9 cellular contexts compared by ENCODE assay signal in the genomic region with DNA sequence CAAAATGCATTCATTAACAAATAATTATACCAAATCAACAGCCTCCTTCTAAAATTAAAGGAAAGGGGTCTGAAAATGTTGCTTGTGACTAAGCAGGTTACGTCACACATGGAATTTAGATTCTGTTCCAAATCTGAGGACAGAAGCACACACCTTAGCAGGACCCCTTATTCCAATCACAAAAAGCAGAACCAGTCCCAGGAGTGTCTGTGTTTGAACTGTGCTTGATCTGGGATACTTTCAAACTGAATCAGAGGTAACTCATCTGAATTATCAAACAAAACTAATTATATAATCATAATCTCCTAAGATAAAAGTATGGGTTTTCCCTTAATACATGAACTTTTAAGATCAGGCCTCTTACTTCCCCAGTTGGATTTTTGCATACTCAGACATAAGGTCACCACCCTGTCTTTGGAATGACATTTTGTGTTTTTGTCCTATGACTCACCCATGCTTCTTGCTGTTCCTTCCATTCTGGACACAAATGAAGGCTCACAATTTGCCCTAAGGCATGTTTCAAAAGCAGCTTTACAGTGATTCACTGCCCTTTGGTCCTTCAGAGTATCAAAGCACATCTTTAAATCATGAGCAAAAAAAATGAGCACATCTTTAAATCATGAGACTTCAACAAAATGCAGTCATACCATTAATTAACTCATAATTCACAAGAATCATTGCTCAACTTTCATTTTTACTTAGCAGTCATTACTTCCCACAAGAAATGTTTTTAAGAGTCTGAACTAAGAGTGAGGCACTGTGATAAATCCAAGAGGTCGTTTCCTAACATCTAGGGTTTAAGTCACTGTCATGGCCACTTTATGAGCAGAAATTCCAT. TPM values are rescaled to one million over a fixed set of nuclear protein-coding genes. Genes with fewer than 3 reads are reported as not detected.
DNase-seq lines count a peak whose midpoint lies in the region; ATAC-seq, FAIRE-seq and TF ChIP-seq lines count a peak whose summit lies in the region.
"Had no signal": no experiment of that assay in that cellular context is flagged by ENCODE, and none has a peak within 500 bp of the region (broad histone marks: within the 10 kb centered on the region; RNA-seq: fewer than 3 reads in every experiment).

No MANE protein-coding gene starts in this region.

- no peak overlapping the region for H3K18ac ChIP-seq in neuronal stem cell (ENCODE audit: low read length)

- H3K9me3 Mint-ChIP-seq in Caco-2 (ENCODE audit: unreplicated experiment), result no peaks in the 10 kb centered on the region

- H3K27me3 ChIP-seq in Caco-2 (replicated peaks; ENCODE audit: control insufficient read depth, insufficient read depth, low read length) (no peaks in the 10 kb centered on the region), PC-3 (ENCODE audit: low read length) (no peaks in the 10 kb centered on the region), fibroblast of lung (ENCODE audit: control insufficient read depth, insufficient read depth, low read length) (no peaks in the 10 kb centered on the region), pancreas (no peaks in the 10 kb centered on the region), neuronal stem cell (ENCODE audit: control insufficient read depth in 3 of 3, insufficient read depth in 3 of 3, low read depth in 1 of 3, low read length in 3 of 3) (no peaks in the 10 kb centered on the region)

- no peak overlapping the region for H4K91ac ChIP-seq in neuronal stem cell (ENCODE audit: low read depth, low read length, poor library complexity)

- no peak overlapping the region for H3K9ac ChIP-seq in PC-3 (ENCODE audit: low read length)
- no peak overlapping the region for H3K9ac ChIP-seq in fibroblast of lung (ENCODE audit: insufficient read depth, low read length)
- no peak overlapping the region for H3K9ac ChIP-seq in neuronal stem cell (ENCODE audit: low read depth, low read length, poor library complexity)

- ATAC-seq in PC-3 (peak; percentile 95), pancreas (peak in 3 of 4 donors; percentile 51 to 82 (median 75)), GM21447 (IDR thresholded peaks at IDR 0.05; ENCODE audit: unreplicated experiment) (no peak)

- H2BK120ac ChIP-seq in neuronal stem cell (ENCODE audit: low read depth, low read length), result no peak overlapping the region

- no peak for TF ChIP-seq CTCF in Caco-2 (IDR thresholded peaks at IDR 0.05; ENCODE audit: insufficient read depth in 1 of 2, low read depth in 1 of 2, low read length in 1 of 2, severe bottlenecking in 1 of 2, unreplicated experiment in 1 of 2)
- no peak for TF ChIP-seq CTCF in PC-3 (conservative IDR thresholded peaks at IDR 0.05; ENCODE audit: low read depth, low read length)
- TF ChIP-seq CTCF in fibroblast of lung (conservative IDR thresholded peaks at IDR 0.05 in 1 of 2, IDR thresholded peaks at IDR 0.05 in 1 of 2; ENCODE audit: low read depth in 1 of 2, low read length in 2 of 2), result no peak
- no peak for TF ChIP-seq CTCF in pancreas (IDR thresholded peaks at IDR 0.05)

- no peak for TF ChIP-seq POLR2A in GM12891 (IDR thresholded peaks at IDR 0.05; ENCODE audit: low read depth, low read length)

- H3K4me1 ChIP-seq in Caco-2 (peaks cover 28% of the 10 kb centered on the region), PC-3 (ENCODE audit: insufficient read depth, low read length) (peaks cover 25% of the 10 kb centered on the region), fibroblast of lung (ENCODE audit: control insufficient read depth, extremely low read depth, insufficient read depth, low read length) (peaks cover 23% of the 10 kb centered on the region), pancreas (no peaks in the 10 kb centered on the region), neuronal stem cell (ENCODE audit: control insufficient read depth in 2 of 2, insufficient read depth in 1 of 2, low read depth in 1 of 2, low read length in 2 of 2) (peaks cover 2 to 20% of the 10 kb centered on the region in 2 donors)

- H3K9me2 ChIP-seq in PC-3 (replicated peaks; ENCODE audit: low read length), result no peaks in the 10 kb centered on the region

- BruUV-seq in Caco-2 (replicated peaks; lab: Mats Ljungman, UMichigan), result TSS peak; percentile 8
- BruUV-seq in PC-3 (replicated peaks; lab: Mats Ljungman, UMichigan), result no TSS peak

- CTCF ChIA-PET in Caco-2 (lab: Charles Lee) (no interaction called here), PC-3 (lab: Charles Lee) (interaction anchor here (0.6 kb wide), 1 partner anchor 736 kb away, joined by 3 read pairs; no protein-coding TSS in a partner anchor)

- peak overlapping the region; percentile 48 for H3K4me3 Mint-ChIP-seq in Caco-2 (ENCODE audit: unreplicated experiment)

- no peaks in the 10 kb centered on the region for H3K9me3 ChIP-seq in Caco-2
- H3K9me3 ChIP-seq in PC-3 (ENCODE audit: low read length), result no peaks in the 10 kb centered on the region
- no peaks in the 10 kb centered on the region for H3K9me3 ChIP-seq in fibroblast of lung (ENCODE audit: control insufficient read depth, insufficient read depth, low read depth, low read length)
- no peaks in the 10 kb centered on the region for H3K9me3 ChIP-seq in pancreas
- H3K9me3 ChIP-seq in neuronal stem cell (replicated peaks in 1 of 2; ENCODE audit: control insufficient read depth in 2 of 2, insufficient read depth in 1 of 2, low read depth in 1 of 2, low read length in 2 of 2), result no peaks in the 10 kb centered on the region

- intact Hi-C loops in Caco-2 (cut with micrococcal nuclease; ENCODE audit: unreplicated experiment) (loop anchor here (1.0 kb wide), 2 partner anchors 9 to 35 kb away; no protein-coding TSS in a partner anchor), PC-3 (cut with micrococcal nuclease) (loop anchor here (2.0 kb wide), 1 partner anchor 57 kb away; no protein-coding TSS in a partner anchor), pancreas (cut with DNase I) (no loop called here)

- POLR2A ChIA-PET in Caco-2 (lab: Charles Lee), result no interaction called here
- POLR2A ChIA-PET in PC-3 (lab: Charles Lee; ENCODE audit: unreplicated experiment), result interaction anchor here (0.7 to 1.1 kb wide), 2 partner anchors 35 to 1817 kb away, joined by 4 to 5 read pairs; partner anchors contain the start of gene SEMA3C

- H2AK5ac ChIP-seq in neuronal stem cell (ENCODE audit: low read depth, low read length), result no peak overlapping the region

- FAIRE-seq in pancreas (lab: Jason Lieb, UNC) (peak; percentile 67), GM12891 (lab: Jason Lieb, UNC) (no peak)

- WGBS in pancreas, 2 donors, result 62 to 78% methylated on average over 2 of the region's 2 CpGs
- WGBS in neuronal stem cell (ENCODE audit: extremely low coverage in 2 of 2, insufficient read length in 2 of 2, insufficient replicate concordance in 1 of 2), 2 donors, result no CpG with 5 or more reads among the region's 2 CpGs

- H4K8ac ChIP-seq in neuronal stem cell (ENCODE audit: low read depth, low read length), result no peak overlapping the region

- H3K4ac ChIP-seq in neuronal stem cell (ENCODE audit: low read length), result no peak overlapping the region

- peak overlapping the region; percentile 58 for H3K27ac ChIP-seq in PC-3 (ENCODE audit: low read length)
- peak overlapping the region; percentile 55 for H3K27ac ChIP-seq in fibroblast of lung (ENCODE audit: insufficient read depth, low read length)
- H3K27ac ChIP-seq in pancreas, result no peak overlapping the region
- no peak overlapping the region for H3K27ac ChIP-seq in neuronal stem cell (replicated peaks; ENCODE audit: low read length)

- H3F3A ChIP-seq in PC-3 (ENCODE audit: low read length, unreplicated experiment), result peaks cover 5% of the 10 kb centered on the region

- DNase-seq in Caco-2, result peak; percentile 71 to 73
- peak; percentile 97 for DNase-seq in PC-3
- DNase-seq in fibroblast of lung (ENCODE audit: low read depth in 2 of 2), result peak; percentile 98 to 99
- DNase-seq in pancreas, result no peak
- DNase-seq in neuronal stem cell (ENCODE audit: low spot score), result no peak
- DNase-seq in GM12891 (ENCODE audit: insufficient read length, low spot score), result no peak
- no peak for DNase-seq in activated naive CD4-positive, alpha-beta T cell treated with Interleukin-2 at 50 U/mL for 16 hours
- DNase-seq: activated effector memory CD4-positive, alpha-beta T cell treated with Interleukin-2 at 50 U/mL for 16 hours had no signal

- H2BK12ac ChIP-seq in neuronal stem cell (ENCODE audit: low read length), result no peak overlapping the region

- peaks cover 9% of the 10 kb centered on the region for H3K36me3 Mint-ChIP-seq in Caco-2 (ENCODE audit: insufficient read depth, unreplicated experiment)

- no peak overlapping the region for H2AFZ ChIP-seq in PC-3 (ENCODE audit: low read length)
- H2AFZ ChIP-seq in fibroblast of lung (ENCODE audit: low read length), result no peak overlapping the region
- no peak overlapping the region for H2AFZ ChIP-seq in neuronal stem cell (ENCODE audit: low read length)

- no peak overlapping the region for H3K23ac ChIP-seq in neuronal stem cell (ENCODE audit: low read depth, low read length, poor library complexity)

- H2BK5ac ChIP-seq in neuronal stem cell (ENCODE audit: low read length), result no peak overlapping the region

- H3K4me3 ChIP-seq in Caco-2 (ENCODE audit: low read depth, low read length) (no peak overlapping the region), PC-3 (ENCODE audit: low read length) (no peak overlapping the region), fibroblast of lung (replicated peaks in 1 of 4; ENCODE audit: control extremely low read depth in 1 of 4, insufficient read depth in 1 of 4, low read depth in 3 of 4, low read length in 4 of 4) (peak overlapping the region in 1 of 4 experiments; percentile 27), pancreas (no peak overlapping the region), neuronal stem cell (ENCODE audit: low read length in 2 of 2) (no peak overlapping the region)

- H3K79me1 ChIP-seq in neuronal stem cell (ENCODE audit: low read depth, low read length), result no peaks in the 10 kb centered on the region

- H3K36me3 ChIP-seq in Caco-2 (ENCODE audit: control insufficient read depth, insufficient read depth, low read length), result no peaks in the 10 kb centered on the region
- H3K36me3 ChIP-seq in PC-3 (ENCODE audit: low read depth, low read length), result no peaks in the 10 kb centered on the region
- H3K36me3 ChIP-seq in fibroblast of lung (ENCODE audit: control insufficient read depth, insufficient read depth, low read length), result peaks cover 1% of the 10 kb centered on the region
- no peaks in the 10 kb centered on the region for H3K36me3 ChIP-seq in pancreas
- no peaks in the 10 kb centered on the region for H3K36me3 ChIP-seq in neuronal stem cell (replicated peaks in 1 of 2; ENCODE audit: control insufficient read depth in 2 of 2, insufficient read depth in 2 of 2, low read length in 2 of 2)

- H3K27ac Mint-ChIP-seq in Caco-2 (ENCODE audit: unreplicated experiment), result peak overlapping the region; percentile 80

- no peak overlapping the region for H3K14ac ChIP-seq in neuronal stem cell (ENCODE audit: low read length)

- no peaks in the 10 kb centered on the region for H3K27me3 Mint-ChIP-seq in Caco-2 (ENCODE audit: insufficient read depth, unreplicated experiment)

- H3K4me2 ChIP-seq in PC-3 (ENCODE audit: low read length) (peak overlapping the region; percentile 45), fibroblast of lung (ENCODE audit: extremely low read depth, insufficient read depth, low read length) (peak overlapping the region; percentile 36), neuronal stem cell (ENCODE audit: insufficient read depth, low read length, poor library complexity, severe bottlenecking) (no peak overlapping the region)

- H3K79me2 ChIP-seq in PC-3 (ENCODE audit: low read length) (peaks cover 21% of the 10 kb centered on the region; the same call in 1 of the 2 replicates), fibroblast of lung (ENCODE audit: control insufficient read depth, insufficient read depth, low read length) (peaks cover 43% of the 10 kb centered on the region)

- H4K20me1 ChIP-seq in PC-3 (ENCODE audit: low read length) (no peaks in the 10 kb centered on the region), fibroblast of lung (ENCODE audit: control insufficient read depth, extremely low read depth, insufficient read depth, low read length) (no peaks in the 10 kb centered on the region)

- H3K4me1 Mint-ChIP-seq in Caco-2 (ENCODE audit: low read depth, unreplicated experiment), result peaks cover 28% of the 10 kb centered on the region

- no peak overlapping the region for H2BK15ac ChIP-seq in neuronal stem cell (ENCODE audit: low read length)

RNA-seq across cellular contexts. Expression of gene SEMA3C, which starts 35.4 kb away (rescaled TPM):
- total RNA-seq in Caco-2 (2022) (25.8 and 32.1 TPM in 2 replicates), PC-3 (2014; rRNA removed) (27.4 and 28.0 TPM in 2 replicates), fibroblast of lung (203 and 310 TPM in 2 replicates), pancreas (10 to 100 TPM in 1 of 6 donors, 1 to 10 TPM in 3, under 1 TPM in 2; 0.28 to 11.3 (median 3.0) TPM)
- polyA plus RNA-seq in fibroblast of lung (147 and 322 TPM in 2 replicates), pancreas (under 1 TPM; 0.61 to 0.80 TPM)
- polyA plus RNA-seq in fibroblast of lung (2012), result 71.2 and 161 TPM in 2 replicates
- polyA minus RNA-seq in fibroblast of lung (ENCODE audit: low replicate concordance), result 94.0 and 126 TPM in 2 replicates
- 0.49 TPM for polyA plus RNA-seq in neuronal stem cell (2013, experiment 1 of 2)
- polyA plus RNA-seq in neuronal stem cell (2013, experiment 2 of 2), result 0.61 TPM
- not detected for polyA plus RNA-seq in GM12891 (2012; ENCODE audit: low read depth, missing spikeins)

Comparison
In these comparisons a context has a peak if more than half of its experiments do, and no peak if none do; other contexts are left out.
1. DNase-seq: peak in Caco-2 (2 of 2), PC-3 (single experiment) and fibroblast of lung (2 of 2); none in pancreas (0 of 6), neuronal stem cell (single experiment), GM12891 (single experiment) and activated naive CD4-positive, alpha-beta T cell treated with Interleukin-2 at 50 U/mL for 16 hours (single experiment).
2. H3K27ac ChIP-seq: peak in PC-3 (single experiment) and fibroblast of lung (single experiment); none in pancreas (0 of 4) and neuronal stem cell (single experiment).
3. intact Hi-C loops: an anchor here in Caco-2 (1.0 kb wide) and PC-3 (2.0 kb wide); none called in pancreas.